18 cellular contexts compared by ENCODE assay signal in genomic region chr4:178086324-178086723, GRCh38.
A peak's percentile ranks its signal among the peaks of the same experiment; 100 is the strongest.
DNase-seq lines count a peak whose midpoint lies in the region; TF ChIP-seq lines count a peak whose summit lies in the region.
"Had no signal": no experiment of that assay in that cellular context is flagged by ENCODE, and none has a peak within 500 bp of the region (broad histone marks: within the 10 kb centered on the region; RNA-seq: fewer than 3 reads in every experiment).

No MANE protein-coding gene starts in this region.

- H2AFZ ChIP-seq in H9 (ENCODE audit: low read length) (no peak overlapping the region), osteoblast (ENCODE audit: low read length) (no peak overlapping the region)

- H3K4me1 ChIP-seq in Caco-2 (no peaks in the 10 kb centered on the region), H9 (ENCODE audit: insufficient read depth, low read length) (no peaks in the 10 kb centered on the region), osteoblast (ENCODE audit: insufficient read depth, low read length) (no peaks in the 10 kb centered on the region)

- no peak overlapping the region for H3K9ac ChIP-seq in H9 (ENCODE audit: extremely low read depth, insufficient read length, low read length)

- H3K27me3 ChIP-seq in Caco-2 (replicated peaks; ENCODE audit: control insufficient read depth, insufficient read depth, low read length) (no peaks in the 10 kb centered on the region), H9 (ENCODE audit: insufficient read depth, low read length) (no peaks in the 10 kb centered on the region), osteoblast (ENCODE audit: insufficient read depth, low read length) (no peaks in the 10 kb centered on the region)

- no peaks in the 10 kb centered on the region for H3K79me1 ChIP-seq in H9 (ENCODE audit: insufficient read depth, low read depth, low read length, poor library complexity, severe bottlenecking)

- H3K79me2 ChIP-seq in H9 (ENCODE audit: insufficient read depth, low read length) (no peaks in the 10 kb centered on the region), osteoblast (ENCODE audit: insufficient read depth, low read length) (no peaks in the 10 kb centered on the region)

- BruUV-seq in Caco-2 (replicated peaks; lab: Mats Ljungman, UMichigan) = no TSS peak

- no peak overlapping the region for H3T11ph ChIP-seq in H9 (ENCODE audit: low read length)

- H3K27me3 Mint-ChIP-seq in Caco-2 (ENCODE audit: insufficient read depth, unreplicated experiment) (no peaks in the 10 kb centered on the region), H9 (ENCODE audit: low read depth) (no peaks in the 10 kb centered on the region), mesothelial cell of epicardium (ENCODE audit: low read depth) (no peaks in the 10 kb centered on the region)
- H3K27me3 Mint-ChIP-seq: activated CD4-positive, alpha-beta T cell treated with anti-CD3 and anti-CD28 coated beads, Interleukin-2, amount 10 ng/mL, durations not matched to agents 24 days and 14 days; activated naive CD8-positive, alpha-beta T cell treated with anti-CD3 and anti-CD28 coated beads for 36 hours had no signal

- TF ChIP-seq CTCF in Caco-2 (IDR thresholded peaks at IDR 0.05; ENCODE audit: insufficient read depth in 1 of 2, low read depth in 1 of 2, low read length in 1 of 2, severe bottlenecking in 1 of 2, unreplicated experiment in 1 of 2) = peak; percentile 7 to 21
- peak; percentile 64 for TF ChIP-seq CTCF in H9 (conservative IDR thresholded peaks at IDR 0.05)
- TF ChIP-seq CTCF in mesothelial cell of epicardium (IDR thresholded peaks at IDR 0.05; ENCODE audit: unreplicated experiment) = no peak
- no peak for TF ChIP-seq CTCF in osteoblast (IDR thresholded peaks at IDR 0.05; ENCODE audit: extremely low read depth, low read depth, low read length)

- H3K4me2 ChIP-seq in H9 (ENCODE audit: insufficient read depth, insufficient read length, low read length) (no peak overlapping the region), osteoblast (ENCODE audit: insufficient read depth, low read length) (no peak overlapping the region)

- H4K91ac ChIP-seq in H9 (ENCODE audit: insufficient read length, low read depth, low read length) = no peak overlapping the region

- H2AK5ac ChIP-seq in H9 (ENCODE audit: insufficient read length, low read length) = no peak overlapping the region

- no peaks in the 10 kb centered on the region for H3K36me3 Mint-ChIP-seq in Caco-2 (ENCODE audit: insufficient read depth, unreplicated experiment)
- H3K36me3 Mint-ChIP-seq in H9 (ENCODE audit: insufficient read depth in 1 of 3, low read depth in 3 of 3) = peaks cover 4 to 12% (median 6%) of the 10 kb centered on the region in 3 experiments; a peak in 5 of 7 replicates
- no peaks in the 10 kb centered on the region for H3K36me3 Mint-ChIP-seq in mesothelial cell of epicardium
- H3K36me3 Mint-ChIP-seq: activated naive CD8-positive, alpha-beta T cell treated with anti-CD3 and anti-CD28 coated beads for 36 hours had no signal

- H3K36me3 ChIP-seq in Caco-2 (ENCODE audit: control insufficient read depth, insufficient read depth, low read length) (no peaks in the 10 kb centered on the region), osteoblast (ENCODE audit: insufficient read depth, low read length) (no peaks in the 10 kb centered on the region)
- H3K36me3 ChIP-seq: thoracic aorta had no signal

- H3K18ac ChIP-seq in H9 (ENCODE audit: insufficient read length, low read depth, low read length) = no peak overlapping the region

- intact Hi-C loops in Caco-2 (cut with micrococcal nuclease; ENCODE audit: unreplicated experiment) = loop anchor here (1.0 kb wide), 1 partner anchor 419 kb away; no protein-coding TSS in a partner anchor

- no peak overlapping the region for H3K14ac ChIP-seq in H9 (ENCODE audit: insufficient read depth, low read length)

- H3K4ac ChIP-seq in H9 (ENCODE audit: low read depth, low read length) = no peak overlapping the region

- H3K9me3 Mint-ChIP-seq in Caco-2 (ENCODE audit: unreplicated experiment) (no peaks in the 10 kb centered on the region), H9 (peaks cover 4 to 5% of the 10 kb centered on the region in 2 experiments; a peak in 2 of 5 replicates), mesothelial cell of epicardium (peaks cover 6% of the 10 kb centered on the region)
- H3K9me3 Mint-ChIP-seq: activated CD4-positive, alpha-beta T cell treated with anti-CD3 and anti-CD28 coated beads, Interleukin-2, amount 10 ng/mL, durations not matched to agents 24 days and 14 days; nephron had no signal

- peak in 1 of 2 experiments; percentile 9 for DNase-seq in Caco-2
- peak; percentile 65 for DNase-seq in H9
- peak; percentile 4 for DNase-seq in cerebellar cortex (ENCODE audit: low spot score)
- no peak for DNase-seq in mesothelial cell of epicardium (ENCODE audit: low spot score in 2 of 2, unreplicated experiment in 2 of 2)
- no peak for DNase-seq in KBM-7
- DNase-seq in central memory CD4-positive, alpha-beta T cell = no peak
- DNase-seq in osteoblast (ENCODE audit: insufficient read length, low spot score, missing footprints) = no peak
- DNase-seq in NCI-H187 (lab: John Stamatoyannopoulos, UW) = no peak
- DNase-seq: activated CD4-positive, alpha-beta T cell treated with anti-CD3 and anti-CD28 coated beads, Interleukin-2, amount 10 ng/mL, durations not matched to agents 24 days and 14 days; activated naive CD8-positive, alpha-beta T cell treated with anti-CD3 and anti-CD28 coated beads for 36 hours; activated T-cell treated with anti-CD3 and anti-CD28 coated beads, Interleukin-2, amount 50 U/mL, for 1 hour; C1 segment of cervical spinal cord; GOT3; right cardiac atrium; SHP77 had no signal

- H3K4me3 Mint-ChIP-seq in Caco-2 (ENCODE audit: unreplicated experiment) (no peak overlapping the region), H9 (no peak overlapping the region), mesothelial cell of epicardium (peak overlapping the region; percentile 7)
- H3K4me3 Mint-ChIP-seq: activated CD4-positive, alpha-beta T cell treated with anti-CD3 and anti-CD28 coated beads, Interleukin-2, amount 10 ng/mL, durations not matched to agents 24 days and 14 days; activated naive CD8-positive, alpha-beta T cell treated with anti-CD3 and anti-CD28 coated beads for 36 hours; nephron had no signal

- in situ Hi-C loops in KBM-7 (cut with MboI; ENCODE audit: low pct_unique_long_range_greater_than_20kb, low sequenced_read_pairs) = no loop called here

- no peak overlapping the region for H2BK20ac ChIP-seq in H9 (ENCODE audit: low read depth, low read length, poor library complexity, severe bottlenecking)

- H3K27ac Mint-ChIP-seq in Caco-2 (ENCODE audit: unreplicated experiment) (peak overlapping the region; percentile 22), H9 (peak overlapping the region in 2 of 3 experiments; percentile 10 to 71; a peak in 3 of 7 replicates), mesothelial cell of epicardium (no peak overlapping the region)
- H3K27ac Mint-ChIP-seq: activated CD4-positive, alpha-beta T cell treated with anti-CD3 and anti-CD28 coated beads, Interleukin-2, amount 10 ng/mL, durations not matched to agents 24 days and 14 days; activated naive CD8-positive, alpha-beta T cell treated with anti-CD3 and anti-CD28 coated beads for 36 hours; nephron had no signal

- no peak overlapping the region for H2BK15ac ChIP-seq in H9 (ENCODE audit: low read depth, low read length)

- H3K27ac ChIP-seq in H9 (ENCODE audit: insufficient read length, low read depth, low read length) (no peak overlapping the region), osteoblast (ENCODE audit: low read depth, low read length) (no peak overlapping the region)
- H3K27ac ChIP-seq: thoracic aorta had no signal

- no peak overlapping the region for H2BK12ac ChIP-seq in H9 (ENCODE audit: insufficient read length, low read depth, low read length)

- POLR2A ChIA-PET in Caco-2 (lab: Charles Lee) = no interaction called here

- WGBS in H9 (ENCODE audit: extremely low coverage, insufficient read length, low lambda C conversion rate) = no CpG with 5 or more reads among the region's 2 CpGs

- H3K9me3 ChIP-seq in Caco-2 = no peaks in the 10 kb centered on the region
- H3K9me3 ChIP-seq in H9 (ENCODE audit: control insufficient read depth, low read depth, low read length) = no peaks in the 10 kb centered on the region
- peaks cover 3% of the 10 kb centered on the region for H3K9me3 ChIP-seq in osteoblast (ENCODE audit: low read depth, low read length)
- H3K9me3 ChIP-seq: thoracic aorta had no signal

- no peak overlapping the region for H4K5ac ChIP-seq in H9 (ENCODE audit: insufficient read length, low read depth, low read length)

- no peak overlapping the region for H4K8ac ChIP-seq in H9 (replicated peaks; ENCODE audit: insufficient read length, low read depth, low read length)

- CTCF ChIA-PET in Caco-2 (lab: Charles Lee) = interaction anchor here (0.6 to 1.7 kb wide), 3 partner anchors 404 to 532 kb away, joined by 3 to 5 read pairs (median 5); no protein-coding TSS in a partner anchor

- no peak overlapping the region for H2BK5ac ChIP-seq in H9 (ENCODE audit: insufficient read length, low read length)

- no peak overlapping the region for H3K56ac ChIP-seq in H9 (ENCODE audit: insufficient read length, low read depth, low read length)

- H2BK120ac ChIP-seq in H9 (ENCODE audit: low read depth, low read length, poor library complexity, severe bottlenecking) = no peak overlapping the region

- H3K4me3 ChIP-seq in Caco-2 (ENCODE audit: low read depth, low read length) (no peak overlapping the region), osteoblast (ENCODE audit: insufficient read depth, low read length) (no peak overlapping the region)
- H3K4me3 ChIP-seq: lung, thoracic aorta had no signal

- H3K4me1 Mint-ChIP-seq in Caco-2 (ENCODE audit: low read depth, unreplicated experiment) (peaks cover 7% of the 10 kb centered on the region), H9 (peaks cover 13 to 15% of the 10 kb centered on the region in 2 experiments), mesothelial cell of epicardium (peaks cover 11% of the 10 kb centered on the region)
- H3K4me1 Mint-ChIP-seq: activated CD4-positive, alpha-beta T cell treated with anti-CD3 and anti-CD28 coated beads, Interleukin-2, amount 10 ng/mL, durations not matched to agents 24 days and 14 days; activated naive CD8-positive, alpha-beta T cell treated with anti-CD3 and anti-CD28 coated beads for 36 hours; nephron had no signal

- no peak overlapping the region for H3K23ac ChIP-seq in H9 (ENCODE audit: insufficient read length, low read depth, low read length)

- H4K20me1 ChIP-seq in H9 (ENCODE audit: control insufficient read depth, insufficient read depth, insufficient read length) (no peaks in the 10 kb centered on the region), osteoblast (ENCODE audit: insufficient read depth, low read length) (no peaks in the 10 kb centered on the region)

- no peaks in the 10 kb centered on the region for H3K23me2 ChIP-seq in H9 (ENCODE audit: insufficient read length, low read depth, low read length, poor library complexity, severe bottlenecking)

Comparison
In these comparisons a context has a peak if more than half of its experiments do, and no peak if none do; other contexts are left out.
1. DNase-seq: peak in H9 (single experiment) and cerebellar cortex (single experiment); none in mesothelial cell of epicardium (0 of 2), KBM-7 (single experiment), central memory CD4-positive, alpha-beta T cell (single experiment), osteoblast (single experiment) and NCI-H187 (0 of 2).
2. CTCF ChIP-seq: peak in Caco-2 (2 of 2) and H9 (single experiment); none in mesothelial cell of epicardium (single experiment) and osteoblast (single experiment).